In genomic region chr10:69958232-69958902, GRCh38 we compare ENCODE assay signal across 8 cellular contexts.
DNase-seq lines count a peak whose midpoint lies in the region; FAIRE-seq and TF ChIP-seq lines count a peak whose summit lies in the region.

No MANE protein-coding gene starts in this region.

- no peak overlapping the region for H3K27ac Mint-ChIP-seq in nephron progenitor cell

- H2AFZ ChIP-seq in KMS-11 (ENCODE audit: low read depth): no peak overlapping the region

- no peak overlapping the region for H3K9ac ChIP-seq in KMS-11

- peaks cover 28% of the 10 kb centered on the region for H3K4me1 Mint-ChIP-seq in nephron progenitor cell

- no peaks in the 10 kb centered on the region for H3K4me1 ChIP-seq in KMS-11 (ENCODE audit: low read depth, poor library complexity, severe bottlenecking)

- peak; percentile 91 for TF ChIP-seq CTCF in BJ (IDR thresholded peaks at IDR 0.05; ENCODE audit: insufficient read depth, low read depth, low read length)
- peak; percentile 85 for TF ChIP-seq CTCF in KMS-11 (conservative IDR thresholded peaks at IDR 0.05; ENCODE audit: low read depth, low read length)
- TF ChIP-seq CTCF in epithelial cell of esophagus (IDR thresholded peaks at IDR 0.05; ENCODE audit: insufficient read depth, low read depth, low read length, missing control alignments): peak; percentile 97
- TF ChIP-seq CTCF in nephron progenitor cell (IDR thresholded peaks at IDR 0.05): peak; percentile 58

- peaks cover 4% of the 10 kb centered on the region for H3K27me3 Mint-ChIP-seq in nephron progenitor cell (ENCODE audit: low read depth, poor library complexity)

- H3K36me3 ChIP-seq in BJ (ENCODE audit: control insufficient read depth, insufficient read depth, low read length) (no peaks in the 10 kb centered on the region), KMS-11 (ENCODE audit: insufficient read depth) (no peaks in the 10 kb centered on the region)

- FAIRE-seq in GM12892 (lab: Jason Lieb, UNC): peak; percentile 87

- H3K4me3 ChIP-seq in BJ (ENCODE audit: low read depth, low read length) (no peak overlapping the region), KMS-11 (IDR thresholded peaks at IDR 0.05; ENCODE audit: insufficient read depth, low read depth, low read length) (no peak overlapping the region), epithelial cell of esophagus (ENCODE audit: low read length) (no peak overlapping the region)

- H3K4me2 ChIP-seq in KMS-11: no peak overlapping the region

- DNase-seq in BJ (ENCODE audit: low read depth): no peak
- DNase-seq in GM12892 (ENCODE audit: insufficient read length): peak; percentile 45
- peak; percentile 35 for DNase-seq in SK-N-DZ (ENCODE audit: low spot score)
- DNase-seq in epithelial cell of esophagus (ENCODE audit: low read depth): peak; percentile 73
- DNase-seq in nephron progenitor cell: no peak
- DNase-seq in GF-D8 (lab: John Stamatoyannopoulos, UW): no peak
- DNase-seq in posterior vena cava (ENCODE audit: low spot score): no peak

- POLR2A ChIA-PET in BJ (lab: Charles Lee): no interaction called here

- intact Hi-C loops in posterior vena cava (cut with DNase I): no loop called here

- H3K27ac ChIP-seq in KMS-11: no peak overlapping the region

- H3K4me3 Mint-ChIP-seq in nephron progenitor cell: no peak overlapping the region

- no peak for TF ChIP-seq POLR2A in GM12892 (IDR thresholded peaks at IDR 0.05; ENCODE audit: low read depth, low read length)

- CTCF ChIA-PET in BJ (lab: Yijun Ruan, JAX): interaction anchor here (0.5 to 4.2 kb wide), 42 partner anchors 9 to 444 kb away, joined by 3 to 51 read pairs (median 4); partner anchors contain the start of gene TYSND1

- peaks cover 9% of the 10 kb centered on the region for H3K9me3 Mint-ChIP-seq in nephron progenitor cell

- peaks cover 24% of the 10 kb centered on the region for H3K36me3 Mint-ChIP-seq in nephron progenitor cell (ENCODE audit: low read depth)

- H4K20me1 ChIP-seq in KMS-11 (ENCODE audit: insufficient read depth): no peaks in the 10 kb centered on the region

- no peaks in the 10 kb centered on the region for H3K79me2 ChIP-seq in KMS-11 (ENCODE audit: insufficient read depth, low read depth)

- H3K27me3 ChIP-seq in BJ (ENCODE audit: control insufficient read depth, insufficient read depth, low read length) (no peaks in the 10 kb centered on the region; the same call in 1 of the 2 replicates), KMS-11 (ENCODE audit: insufficient read depth, low read depth) (no peaks in the 10 kb centered on the region; the same call in 1 of the 2 replicates)

Comparison
In these comparisons a context has a peak if more than half of its experiments do, and no peak if none do; other contexts are left out.
1. DNase-seq: peak in GM12892 (single experiment), SK-N-DZ (single experiment) and epithelial cell of esophagus (single experiment); none in BJ (single experiment), nephron progenitor cell (single experiment), GF-D8 (single experiment) and posterior vena cava (single experiment).
2. Peak in every context shown above with its lines, with median percentiles within 50 percentile points of each other: CTCF ChIP-seq.